Comparison of ENCODE assay signal across 10 cellular contexts in genomic region chr1:6496360-6496704, GRCh38. TPM values are rescaled to one million over a fixed set of nuclear protein-coding genes. Genes with fewer than 3 reads are reported as not detected.
DNase-seq lines count a peak whose midpoint lies in the region; ATAC-seq, FAIRE-seq and TF ChIP-seq lines count a peak whose summit lies in the region.
"Had no signal": no experiment of that assay in that cellular context is flagged by ENCODE, and none has a peak within 500 bp of the region (broad histone marks: within the 10 kb centered on the region; RNA-seq: fewer than 3 reads in every experiment).

No MANE protein-coding gene starts in this region.

- H3K4me2 ChIP-seq in GM23338, result peak overlapping the region; percentile 99

- no peaks in the 10 kb centered on the region for H3K9me3 ChIP-seq in heart right ventricle
- H3K9me3 ChIP-seq in Peyer's patch, result no peaks in the 10 kb centered on the region

- peak overlapping the region; percentile 72 for H3K4me3 Mint-ChIP-seq in GM23338
- peak overlapping the region; percentile 21 for H3K4me3 Mint-ChIP-seq in activated T-helper 17 cell treated with anti-CD3 and anti-CD28 coated beads, Interleukin-2, amount 50 U/mL, for 72 hours

- H3K27ac ChIP-seq in GM23338 (ENCODE audit: low read depth), result no peak overlapping the region
- H3K27ac ChIP-seq in heart right ventricle, result peak overlapping the region in 9 of 10 donors; percentile 64 to 87 (median 81)
- no peak overlapping the region for H3K27ac ChIP-seq in Peyer's patch

- intact Hi-C loops in heart right ventricle (cut with DNase I), result no loop called here
- intact Hi-C loops in lower leg skin (cut with DNase I; ENCODE audit: low total_unique reads), result no loop called here

- H3K4me1 ChIP-seq in GM23338 (ENCODE audit: insufficient read depth) (peaks cover 28% of the 10 kb centered on the region), heart right ventricle (peaks cover 21 to 92% (median 61%) of the 10 kb centered on the region in 9 donors), Peyer's patch (peaks cover 0 to 20% (median 5%) of the 10 kb centered on the region in 4 donors)

- H3K27me3 Mint-ChIP-seq in GM23338 (ENCODE audit: insufficient read depth, low read depth, poor library complexity), result peaks cover 38% of the 10 kb centered on the region
- no peaks in the 10 kb centered on the region for H3K27me3 Mint-ChIP-seq in activated T-helper 17 cell treated with anti-CD3 and anti-CD28 coated beads, Interleukin-2, amount 50 U/mL, for 72 hours

- TF ChIP-seq CTCF in GM23338 (conservative IDR thresholded peaks at IDR 0.05; ENCODE audit: low read depth in 2 of 2), result no peak
- no peak for TF ChIP-seq CTCF in heart right ventricle (IDR thresholded peaks at IDR 0.05)
- no peak for TF ChIP-seq CTCF in retinal pigment epithelial cell (conservative IDR thresholded peaks at IDR 0.05; ENCODE audit: low read depth, low read length)
- no peak for TF ChIP-seq CTCF in Peyer's patch (IDR thresholded peaks at IDR 0.05)
- TF ChIP-seq CTCF in lower leg skin (IDR thresholded peaks at IDR 0.05), result no peak

- H3K9me2 ChIP-seq in GM23338 (ENCODE audit: insufficient read depth), result no peaks in the 10 kb centered on the region

- no peak for FAIRE-seq in GM19239 (lab: Jason Lieb, UNC)

- TF ChIP-seq POLR2A in Peyer's patch (IDR thresholded peaks at IDR 0.05), result no peak
- no peak for TF ChIP-seq POLR2A in lower leg skin (IDR thresholded peaks at IDR 0.05)

- peak; percentile 43 for DNase-seq in GM23338 (ENCODE audit: low spot score)
- no peak for DNase-seq in heart right ventricle
- DNase-seq in retinal pigment epithelial cell (ENCODE audit: low read depth), result no peak
- DNase-seq in Peyer's patch, result no peak
- no peak for DNase-seq in GM19239 (ENCODE audit: insufficient read length, low spot score)
- no peak for DNase-seq in lower leg skin (ENCODE audit: low spot score in 2 of 2)
- DNase-seq: activated gamma-delta T cell treated with Interleukin-2 at 50 U/mL for 16 hours had no signal

- no peaks in the 10 kb centered on the region for H3K9me3 Mint-ChIP-seq in GM23338
- no peaks in the 10 kb centered on the region for H3K9me3 Mint-ChIP-seq in activated T-helper 17 cell treated with anti-CD3 and anti-CD28 coated beads, Interleukin-2, amount 50 U/mL, for 72 hours

- ATAC-seq in GM23338 (peak; percentile 20), heart right ventricle (peak in 3 of 8 donors; percentile 5 to 7 (median 5)), HG03439 (IDR thresholded peaks at IDR 0.05; ENCODE audit: unreplicated experiment) (no peak)
- ATAC-seq in activated T-helper 17 cell treated with anti-CD3 and anti-CD28 coated beads, Interleukin-2, amount 50 U/mL, for 72 hours (replicated peaks), result no peak

- H3K36me3 Mint-ChIP-seq in GM23338 (ENCODE audit: low read depth), result no peaks in the 10 kb centered on the region
- H3K36me3 Mint-ChIP-seq in activated T-helper 17 cell treated with anti-CD3 and anti-CD28 coated beads, Interleukin-2, amount 50 U/mL, for 72 hours (ENCODE audit: low read depth), result no peaks in the 10 kb centered on the region

- H3K79me2 ChIP-seq in GM23338 (replicated peaks; ENCODE audit: insufficient read depth), result no peaks in the 10 kb centered on the region

- H3K27ac Mint-ChIP-seq in GM23338, result no peak overlapping the region
- H3K27ac Mint-ChIP-seq in activated T-helper 17 cell treated with anti-CD3 and anti-CD28 coated beads, Interleukin-2, amount 50 U/mL, for 72 hours, result no peak overlapping the region

- H4K20me1 ChIP-seq in GM23338 (replicated peaks; ENCODE audit: insufficient read depth), result no peaks in the 10 kb centered on the region

- peaks cover 31% of the 10 kb centered on the region for H3K4me1 Mint-ChIP-seq in GM23338
- H3K4me1 Mint-ChIP-seq in activated T-helper 17 cell treated with anti-CD3 and anti-CD28 coated beads, Interleukin-2, amount 50 U/mL, for 72 hours, result peaks cover 11% of the 10 kb centered on the region

- peak overlapping the region; percentile 69; the same call in 1 of the 2 replicates for H2AFZ ChIP-seq in GM23338

- H3K4me3 ChIP-seq in GM23338 (peak overlapping the region; percentile 85), heart right ventricle (peak overlapping the region; percentile 55 to 79 (median 69)), retinal pigment epithelial cell (ENCODE audit: low read length) (peak overlapping the region; percentile 55), Peyer's patch (no peak overlapping the region), lower leg skin (ENCODE audit: low read depth, poor library complexity, severe bottlenecking) (no peak overlapping the region)

- no peaks in the 10 kb centered on the region for H3K36me3 ChIP-seq in GM23338 (ENCODE audit: insufficient read depth)
- no peaks in the 10 kb centered on the region for H3K36me3 ChIP-seq in heart right ventricle
- no peaks in the 10 kb centered on the region for H3K36me3 ChIP-seq in Peyer's patch

- peaks cover 10% of the 10 kb centered on the region for H3F3A ChIP-seq in GM23338 (replicated peaks; ENCODE audit: low read depth)

- 44 to 47% methylated on average over 13 of the region's 13 CpGs for WGBS in heart right ventricle, 2 donors
- 22 to 30% methylated on average over 9 to 13 of the region's 13 CpGs for WGBS in lower leg skin, 2 donors

- H3K27me3 ChIP-seq in GM23338 (ENCODE audit: insufficient read depth) (peaks cover 30% of the 10 kb centered on the region), heart right ventricle (peaks cover 0 to 35% (median 0%) of the 10 kb centered on the region in 7 donors), Peyer's patch (no peaks in the 10 kb centered on the region)

TF ChIP-seq in GM23338, 12 proteins besides CTCF, POLR2A, EP300 and RAD21 (continues in another document):
- TF ChIP-seq ZNF114 (CRISPR knock-in tag; IDR thresholded peaks at IDR 0.05) (no peak), JUNB (IDR thresholded peaks at IDR 0.05; ENCODE audit: unreplicated experiment) (no peak), STAT1 (IDR thresholded peaks at IDR 0.05; ENCODE audit: unreplicated experiment) (no peak), ETS1 (IDR thresholded peaks at IDR 0.05) (no peak), NANOG (IDR thresholded peaks at IDR 0.05; ENCODE audit: borderline replicate concordance) (no peak), EZH2 (IDR thresholded peaks at IDR 0.05; ENCODE audit: low read depth, unreplicated experiment) (no peak), EZH2phosphoT487 (IDR thresholded peaks at IDR 0.05; ENCODE audit: unreplicated experiment) (no peak)

RNA-seq across cellular contexts. Expression of gene PLEKHG5, which starts 4.9 kb away (rescaled TPM):
- 25.8 and 26.4 TPM in 2 replicates for total RNA-seq in GM23338 (2014; rRNA removed; shearing (Covaris generic))
- 9.0 and 10.2 TPM in 2 replicates for polyA plus RNA-seq in GM23338 (2016; fragmentation: Nextera tagmentation; extraction: Ambion mirVana)
- 1 to 10 TPM; 3.2 to 3.8 TPM for total RNA-seq in activated T-helper 17 cell treated with anti-CD3 and anti-CD28 coated beads, Interleukin-2, amount 50 U/mL, for 72 hours
- total RNA-seq in heart right ventricle, result 10 to 100 TPM; 10.0 to 18.8 (median 15.3) TPM
- polyA plus RNA-seq in heart right ventricle, result 10 to 100 TPM in 1 of 2 donors, 1 to 10 TPM in 1; 6.6 to 28.7 TPM
- total RNA-seq in Peyer's patch, result 10 to 100 TPM; 17.7 to 56.9 (median 45.4) TPM
- total RNA-seq in lower leg skin, result 100 to 1,000 TPM in 2 of 4 donors, 10 to 100 TPM in 2; 72.5 to 170 (median 99.8) TPM

RNA-seq across cellular contexts. Expression of gene TNFRSF25, which starts 30.4 kb away (rescaled TPM):
- 25.3 and 26.3 TPM in 2 replicates for total RNA-seq in GM23338 (2014; rRNA removed; shearing (Covaris generic))
- polyA plus RNA-seq in GM23338 (2016; fragmentation: Nextera tagmentation; extraction: Ambion mirVana) (13.6 and 15.2 TPM in 2 replicates), heart right ventricle (10 to 100 TPM in 1 of 2 donors, 1 to 10 TPM in 1; 6.6 to 43.1 TPM)
- 100 to 1,000 TPM; 132 to 199 TPM for total RNA-seq in activated T-helper 17 cell treated with anti-CD3 and anti-CD28 coated beads, Interleukin-2, amount 50 U/mL, for 72 hours
- total RNA-seq in heart right ventricle (10 to 100 TPM in 2 of 10 donors, 1 to 10 TPM in 8; 4.0 to 12.0 (median 7.3) TPM), Peyer's patch (10 to 100 TPM; 31.0 to 88.4 (median 61.5) TPM), lower leg skin (100 to 1,000 TPM in 1 of 4 donors, 10 to 100 TPM in 3; 53.7 to 168 (median 75.7) TPM)

RNA-seq across cellular contexts. Expression of gene NOL9, which starts 58.0 kb away (rescaled TPM):
- total RNA-seq in GM23338 (2014; rRNA removed; shearing (Covaris generic)), result 44.6 and 48.5 TPM in 2 replicates
- polyA plus RNA-seq in GM23338 (2016; fragmentation: Nextera tagmentation; extraction: Ambion mirVana) (11.4 and 13.2 TPM in 2 replicates), heart right ventricle (1 to 10 TPM; 3.0 to 5.9 TPM)
- total RNA-seq in activated T-helper 17 cell treated with anti-CD3 and anti-CD28 coated beads, Interleukin-2, amount 50 U/mL, for 72 hours, result 10 to 100 TPM; 33.2 to 58.0 TPM
- total RNA-seq in heart right ventricle (10 to 100 TPM; 13.5 to 19.3 (median 15.3) TPM), Peyer's patch (10 to 100 TPM; 19.0 to 28.0 (median 22.5) TPM), lower leg skin (10 to 100 TPM; 13.1 to 35.9 (median 23.3) TPM)

RNA-seq across cellular contexts. Expression of gene TAS1R1, which starts 58.8 kb away (rescaled TPM):
- not detected in 2 replicates for total RNA-seq in GM23338 (2014; rRNA removed; shearing (Covaris generic))
- polyA plus RNA-seq in GM23338 (2016; fragmentation: Nextera tagmentation; extraction: Ambion mirVana) (0.19 TPM in 1 of 2 replicates, not detected in the other), heart right ventricle (not detected)
- not detected for total RNA-seq in activated T-helper 17 cell treated with anti-CD3 and anti-CD28 coated beads, Interleukin-2, amount 50 U/mL, for 72 hours
- total RNA-seq in heart right ventricle (not detected), Peyer's patch (not detected), lower leg skin (under 1 TPM in 2 of 4 donors, not detected in 2; 0.27 to 0.39 TPM)
- total RNA-seq: mesenteric fat pad had no signal

Comparison
In these comparisons a context has a peak if more than half of its experiments do, and no peak if none do; other contexts are left out.
1. H3K27ac ChIP-seq: peak in heart right ventricle (9 of 10); none in GM23338 (single experiment) and Peyer's patch (0 of 4).
2. H3K4me3 ChIP-seq: peak in GM23338 (single experiment), heart right ventricle (10 of 10) and retinal pigment epithelial cell (single experiment); none in Peyer's patch (0 of 4) and lower leg skin (single experiment).